Comparison of ENCODE assay signal across 1 cellular context in genomic region chr14:83535396-83535906, GRCh38.
TF ChIP-seq lines count a peak whose summit lies in the region.

No MANE protein-coding gene starts in this region.

TF ChIP-seq in HepG2, 621 proteins besides CTCF, POLR2A, EP300 and RAD21 (continued from another document):
- TF ChIP-seq REST (IDR thresholded peaks at IDR 0.05; ENCODE audit: borderline replicate concordance in 1 of 2, low read depth in 1 of 2, low read length in 2 of 2): no peak
TF ChIP-seq in HepG2: peak in this region for 1.
